ENCODE assay signal across 19 cellular contexts in genomic region chr1:38297852-38298251, GRCh38.
"Had no signal": no experiment of that assay in that cellular context is flagged by ENCODE, and none has a peak within 500 bp of the region (broad histone marks: within the 10 kb centered on the region; RNA-seq: fewer than 3 reads in every experiment).

No MANE protein-coding gene starts in this region.

- FAIRE-seq: keratinocyte, TTC549 had no signal

- H3K9me3 Mint-ChIP-seq: activated CD4-positive, alpha-beta memory T cell treated with anti-CD3 and anti-CD28 coated beads for 36 hours; effector memory CD8-positive, alpha-beta T cell; natural killer cell had no signal

- H3K4me1 ChIP-seq: lower lobe of right lung, thyroid gland had no signal

- H3K4me3 Mint-ChIP-seq: activated CD4-positive, alpha-beta memory T cell treated with anti-CD3 and anti-CD28 coated beads for 36 hours; activated CD4-positive, alpha-beta T cell treated with anti-CD3 and anti-CD28 coated beads for 36 hours; activated CD8-positive, alpha-beta memory T cell treated with anti-CD3 and anti-CD28 coated beads, Interleukin-2, amount 10 ng/mL, durations not matched to agents 7 days and 5 days; effector memory CD8-positive, alpha-beta T cell; natural killer cell; WTC11 had no signal

- H3K27ac Mint-ChIP-seq: activated CD4-positive, alpha-beta memory T cell treated with anti-CD3 and anti-CD28 coated beads for 36 hours; activated CD4-positive, alpha-beta T cell treated with anti-CD3 and anti-CD28 coated beads for 36 hours; activated CD8-positive, alpha-beta memory T cell treated with anti-CD3 and anti-CD28 coated beads, Interleukin-2, amount 10 ng/mL, durations not matched to agents 7 days and 5 days; effector memory CD8-positive, alpha-beta T cell; natural killer cell; WTC11 had no signal

- ATAC-seq: activated CD4-positive, alpha-beta T cell treated with anti-CD3 and anti-CD28 coated beads for 36 hours; activated CD8-positive, alpha-beta memory T cell treated with anti-CD3 and anti-CD28 coated beads, Interleukin-2, amount 10 ng/mL, durations not matched to agents 7 days and 5 days; effector memory CD8-positive, alpha-beta T cell; lower lobe of right lung; natural killer cell; WTC11 had no signal

- H3K36me3 ChIP-seq: lower lobe of right lung, thyroid gland had no signal

- H3K9me3 ChIP-seq: lower lobe of right lung, thyroid gland had no signal

- H3K27me3 ChIP-seq: thyroid gland had no signal

- H3K27ac ChIP-seq: lower lobe of right lung, thyroid gland had no signal

- DNase-seq: activated CD4-positive, alpha-beta memory T cell treated with anti-CD3 and anti-CD28 coated beads for 36 hours; activated CD4-positive, alpha-beta T cell treated with anti-CD3 and anti-CD28 coated beads for 36 hours; activated CD8-positive, alpha-beta memory T cell treated with anti-CD3 and anti-CD28 coated beads, Interleukin-2, amount 10 ng/mL, durations not matched to agents 7 days and 5 days; effector memory CD8-positive, alpha-beta T cell; foreskin fibroblast; lower lobe of right lung; natural killer cell; posterior cingulate gyrus; retina; stimulated activated CD4-positive, alpha-beta T cell treated with anti-CD3 and anti-CD28 coated beads, Interleukin-12 subunit alpha, Interleukin-12 subunit beta, amount 100 ng/mL, for 4 hours; stimulated activated CD4-positive, alpha-beta T cell treated with anti-CD3 and anti-CD28 coated beads, Interleukin-1b, Interleukin-23, amount 100 ng/mL, for 48 hours; stimulated activated CD8-positive, alpha-beta memory T cell treated with anti-CD3 and anti-CD28 coated beads, Interleukin-4, amount 100 ng/mL, for 48 hours; stimulated activated naive CD4-positive, alpha-beta T cell; SW 1271; T-helper 2 cell; thyroid gland had no signal

- H3K4me3 ChIP-seq: lower lobe of right lung, thyroid gland had no signal

- H3K36me3 Mint-ChIP-seq: activated CD4-positive, alpha-beta memory T cell treated with anti-CD3 and anti-CD28 coated beads for 36 hours; activated CD8-positive, alpha-beta memory T cell treated with anti-CD3 and anti-CD28 coated beads, Interleukin-2, amount 10 ng/mL, durations not matched to agents 7 days and 5 days; natural killer cell had no signal
